Comparison of ENCODE assay signal across 37 cellular contexts in genomic region chr12:63907561-63907960, GRCh38.
"Had no signal": no experiment of that assay in that cellular context is flagged by ENCODE, and none has a peak within 500 bp of the region (broad histone marks: within the 10 kb centered on the region; RNA-seq: fewer than 3 reads in every experiment).

No MANE protein-coding gene starts in this region.

- H3K27me3 Mint-ChIP-seq: activated B cell treated with CpG ODN at 0.5 μM for 24 hours; activated CD4-positive, alpha-beta T cell treated with anti-CD3 and anti-CD28 coated beads, Interleukin-2, amount 10 ng/mL, durations not matched to agents 24 days and 14 days; activated CD8-positive, alpha-beta memory T cell treated with anti-CD3 and anti-CD28 coated beads, Interleukin-2, amount 10 ng/mL, durations not matched to agents 7 days and 5 days; dendritic cell treated with granulocyte-macrophage colony-stimulating factor and Interleukin-4, amounts not matched to agents 40 ng/mL and 50 ng/mL, for 4 days had no signal

- H3K36me3 ChIP-seq: adrenal gland, esophagus muscularis mucosa, heart left ventricle, WERI-Rb-1 had no signal

- H3K9me3 Mint-ChIP-seq: activated CD4-positive, alpha-beta T cell treated with anti-CD3 and anti-CD28 coated beads, Interleukin-2, amount 10 ng/mL, durations not matched to agents 24 days and 14 days; activated naive CD4-positive, alpha-beta T cell treated with anti-CD3 and anti-CD28 coated beads, Interleukin-2, amount 50 U/mL, for 24 hours; activated T-helper 1 cell treated with anti-CD3 and anti-CD28 coated beads, Interleukin-12 subunit alpha, Interleukin-12 subunit beta, Interleukin-2, Interleukin-4 antibody, amounts not matched to agents 30 ng/mL and 10 ng/mL and 1 ng/mL, durations not matched to agents 14 hours and 24 hours and 36 hours; dendritic cell treated with granulocyte-macrophage colony-stimulating factor and Interleukin-4, amounts not matched to agents 40 ng/mL and 50 ng/mL, for 4 days; endodermal cell; T-helper 1 cell treated with Interleukin-12 subunit alpha and Interleukin-12 subunit beta and Interleukin-4 antibody, amounts not matched to agents 30 μg/mL and 1 μg/mL, for 36 hours had no signal

- ATAC-seq: activated CD4-positive, alpha-beta T cell treated with anti-CD3 and anti-CD28 coated beads for 36 hours; activated CD4-positive, CD25-positive, alpha-beta regulatory T cell treated with anti-CD3 and anti-CD28 coated beads, Interleukin-2, amount 50 U/mL, for 24 hours; activated CD8-positive, alpha-beta memory T cell treated with anti-CD3 and anti-CD28 coated beads, Interleukin-2, amount 10 ng/mL, durations not matched to agents 7 days and 5 days; activated CD8-positive, alpha-beta T cell treated with anti-CD3 and anti-CD28 coated beads, Interleukin-2, amount 10 ng/mL, durations not matched to agents 7 days and 5 days; activated naive CD8-positive, alpha-beta T cell treated with anti-CD3 and anti-CD28 coated beads, Interleukin-2, amount 50 U/mL, for 24 hours; body of pancreas; heart left ventricle; T-cell had no signal

- H3K4me3 Mint-ChIP-seq: activated B cell treated with CpG ODN at 0.5 μM for 24 hours; activated CD4-positive, alpha-beta memory T cell treated with anti-CD3 and anti-CD28 coated beads for 36 hours; activated CD4-positive, alpha-beta T cell treated with anti-CD3 and anti-CD28 coated beads for 36 hours; activated CD4-positive, alpha-beta T cell treated with anti-CD3 and anti-CD28 coated beads, Interleukin-2, amount 10 ng/mL, durations not matched to agents 24 days and 14 days; activated CD8-positive, alpha-beta memory T cell treated with anti-CD3 and anti-CD28 coated beads, Interleukin-2, amount 10 ng/mL, durations not matched to agents 7 days and 5 days; activated CD8-positive, alpha-beta T cell treated with anti-CD3 and anti-CD28 coated beads, Interleukin-2, amount 10 ng/mL, durations not matched to agents 7 days and 5 days; activated naive CD4-positive, alpha-beta T cell treated with anti-CD3 and anti-CD28 coated beads for 36 hours; activated naive CD4-positive, alpha-beta T cell treated with anti-CD3 and anti-CD28 coated beads, Interleukin-2, amount 50 U/mL, for 24 hours; activated naive CD8-positive, alpha-beta T cell treated with anti-CD3 and anti-CD28 coated beads for 36 hours; activated naive CD8-positive, alpha-beta T cell treated with anti-CD3 and anti-CD28 coated beads, Interleukin-2, amount 50 U/mL, for 24 hours; activated T-helper 1 cell treated with anti-CD3 and anti-CD28 coated beads, Interleukin-12 subunit alpha, Interleukin-12 subunit beta, Interleukin-2, Interleukin-4 antibody, amounts not matched to agents 30 ng/mL and 10 ng/mL and 1 ng/mL, durations not matched to agents 14 hours and 24 hours and 36 hours; dendritic cell treated with granulocyte-macrophage colony-stimulating factor and Interleukin-4, amounts not matched to agents 40 ng/mL and 50 ng/mL, for 4 days; endodermal cell; T-cell; T-helper 1 cell treated with Interleukin-12 subunit alpha and Interleukin-12 subunit beta and Interleukin-4 antibody, amounts not matched to agents 30 μg/mL and 1 μg/mL, for 36 hours had no signal

- H3K4me1 Mint-ChIP-seq: activated B cell treated with CpG ODN at 0.5 μM for 24 hours; activated CD4-positive, alpha-beta T cell treated with anti-CD3 and anti-CD28 coated beads for 36 hours; activated CD4-positive, alpha-beta T cell treated with anti-CD3 and anti-CD28 coated beads, Interleukin-2, amount 10 ng/mL, durations not matched to agents 24 days and 14 days; activated CD8-positive, alpha-beta memory T cell treated with anti-CD3 and anti-CD28 coated beads, Interleukin-2, amount 10 ng/mL, durations not matched to agents 7 days and 5 days; activated naive CD4-positive, alpha-beta T cell treated with anti-CD3 and anti-CD28 coated beads, Interleukin-2, amount 50 U/mL, for 24 hours; activated naive CD8-positive, alpha-beta T cell treated with anti-CD3 and anti-CD28 coated beads for 36 hours; activated naive CD8-positive, alpha-beta T cell treated with anti-CD3 and anti-CD28 coated beads, Interleukin-2, amount 50 U/mL, for 24 hours; T-cell had no signal

- H3K4me1 ChIP-seq: adrenal gland had no signal

- DNase-seq: activated B cell treated with CpG ODN at 0.5 μM for 24 hours; activated CD4-positive, alpha-beta memory T cell treated with anti-CD3 and anti-CD28 coated beads for 36 hours; activated CD4-positive, alpha-beta T cell treated with anti-CD3 and anti-CD28 coated beads for 36 hours; activated CD4-positive, alpha-beta T cell treated with anti-CD3 and anti-CD28 coated beads, Interleukin-2, amount 10 ng/mL, durations not matched to agents 24 days and 14 days; activated CD8-positive, alpha-beta memory T cell treated with anti-CD3 and anti-CD28 coated beads, Interleukin-2, amount 10 ng/mL, durations not matched to agents 7 days and 5 days; activated CD8-positive, alpha-beta memory T cell treated with anti-CD3 and anti-CD28 coated beads, Interleukin-2, amount 50 U/mL, for 4 hours; activated CD8-positive, alpha-beta T cell treated with anti-CD3 and anti-CD28 coated beads, Interleukin-2, amount 10 ng/mL, durations not matched to agents 7 days and 5 days; activated effector memory CD4-positive, alpha-beta T cell treated with anti-CD3 and anti-CD28 coated beads, Interleukin-2, amount 50 U/mL, for 16 hours; activated naive CD4-positive, alpha-beta T cell treated with anti-CD3 and anti-CD28 coated beads for 36 hours; activated naive CD8-positive, alpha-beta T cell treated with anti-CD3 and anti-CD28 coated beads for 36 hours; activated naive CD8-positive, alpha-beta T cell treated with anti-CD3 and anti-CD28 coated beads, Interleukin-2, amount 50 U/mL, for 24 hours; activated T-cell treated with anti-CD3 and anti-CD28 coated beads, Interleukin-2, amount 50 U/mL, for 1 hour; activated T-cell treated with anti-CD3 and anti-CD28 coated beads, Interleukin-2, amount 50 U/mL, for 48 hours; adrenal gland; amygdala; aorta; body of pancreas; caudate nucleus; cerebellar nuclear complex; dorsolateral prefrontal cortex; effector memory CD4-positive, alpha-beta T cell; endodermal cell; foreskin fibroblast; glutamatergic neuron; heart left ventricle; SW 1271; T-cell; T1000; WERI-Rb-1 had no signal

- H3K36me3 Mint-ChIP-seq: activated CD4-positive, alpha-beta memory T cell treated with anti-CD3 and anti-CD28 coated beads for 36 hours; activated CD8-positive, alpha-beta memory T cell treated with anti-CD3 and anti-CD28 coated beads, Interleukin-2, amount 10 ng/mL, durations not matched to agents 7 days and 5 days; activated naive CD4-positive, alpha-beta T cell treated with anti-CD3 and anti-CD28 coated beads, Interleukin-2, amount 50 U/mL, for 24 hours; activated naive CD8-positive, alpha-beta T cell treated with anti-CD3 and anti-CD28 coated beads for 36 hours; T-cell had no signal

- H3K27ac Mint-ChIP-seq: activated B cell treated with CpG ODN at 0.5 μM for 24 hours; activated CD4-positive, alpha-beta memory T cell treated with anti-CD3 and anti-CD28 coated beads for 36 hours; activated CD4-positive, alpha-beta T cell treated with anti-CD3 and anti-CD28 coated beads for 36 hours; activated CD4-positive, alpha-beta T cell treated with anti-CD3 and anti-CD28 coated beads, Interleukin-2, amount 10 ng/mL, durations not matched to agents 24 days and 14 days; activated CD8-positive, alpha-beta memory T cell treated with anti-CD3 and anti-CD28 coated beads, Interleukin-2, amount 10 ng/mL, durations not matched to agents 7 days and 5 days; activated CD8-positive, alpha-beta T cell treated with anti-CD3 and anti-CD28 coated beads, Interleukin-2, amount 10 ng/mL, durations not matched to agents 7 days and 5 days; activated naive CD4-positive, alpha-beta T cell treated with anti-CD3 and anti-CD28 coated beads for 36 hours; activated naive CD4-positive, alpha-beta T cell treated with anti-CD3 and anti-CD28 coated beads, Interleukin-2, amount 50 U/mL, for 24 hours; activated naive CD8-positive, alpha-beta T cell treated with anti-CD3 and anti-CD28 coated beads for 36 hours; activated naive CD8-positive, alpha-beta T cell treated with anti-CD3 and anti-CD28 coated beads, Interleukin-2, amount 50 U/mL, for 24 hours; activated T-helper 1 cell treated with anti-CD3 and anti-CD28 coated beads, Interleukin-12 subunit alpha, Interleukin-12 subunit beta, Interleukin-2, Interleukin-4 antibody, amounts not matched to agents 30 ng/mL and 10 ng/mL and 1 ng/mL, durations not matched to agents 14 hours and 24 hours and 36 hours; activated T-helper 2 cell treated with anti-CD3 and anti-CD28 coated beads, Interferon-gamma antibody, Interleukin-2, Interleukin-4, amounts not matched to agents 10 μg/mL and 5 μg/mL and 100 μg/mL, durations not matched to agents 14 hours and 24 hours and 36 hours; dendritic cell treated with granulocyte-macrophage colony-stimulating factor and Interleukin-4, amounts not matched to agents 40 ng/mL and 50 ng/mL, for 4 days; endodermal cell; T-cell; T-helper 1 cell treated with Interleukin-12 subunit alpha and Interleukin-12 subunit beta and Interleukin-4 antibody, amounts not matched to agents 30 μg/mL and 1 μg/mL, for 36 hours had no signal

- H3K27me3 ChIP-seq: adrenal gland, body of pancreas, dorsolateral prefrontal cortex, esophagus muscularis mucosa, heart left ventricle had no signal

- H3K4me3 ChIP-seq: adrenal gland, body of pancreas, coronary artery, dorsolateral prefrontal cortex, esophagus muscularis mucosa, heart left ventricle had no signal

- H3K9me3 ChIP-seq: adrenal gland, body of pancreas had no signal

- H3K27ac ChIP-seq: adrenal gland, body of pancreas, coronary artery, dorsolateral prefrontal cortex, esophagus muscularis mucosa, heart left ventricle, WERI-Rb-1 had no signal
